23 cellular contexts compared by ENCODE assay signal in genomic region chr5:125564336-125564975, GRCh38.
"Had no signal": no experiment of that assay in that cellular context is flagged by ENCODE, and none has a peak within 500 bp of the region (broad histone marks: within the 10 kb centered on the region; RNA-seq: fewer than 3 reads in every experiment).

No MANE protein-coding gene starts in this region.

- H3K27ac ChIP-seq: coronary artery, foreskin keratinocyte, heart left ventricle, neural progenitor cell, ovary, right lobe of liver, suprapubic skin, thyroid gland, upper lobe of right lung had no signal

- H3K27me3 ChIP-seq: foreskin keratinocyte, heart left ventricle, neural progenitor cell, ovary, right lobe of liver, suprapubic skin, thyroid gland, upper lobe of right lung had no signal

- DNase-seq: effector CD4-positive, alpha-beta T cell; endodermal cell; erythroblast; foreskin keratinocyte; heart left ventricle; hippocampal formation; kidney glomerular epithelial cell; nucleus accumbens; ovary; right lobe of liver; stimulated activated CD4-positive, alpha-beta T cell treated with anti-CD3 and anti-CD28 coated beads, Interleukin-4, amount 100 ng/mL, for 1 hour; stimulated activated CD8-positive, alpha-beta memory T cell treated with anti-CD3 and anti-CD28 coated beads, Interleukin-4, amount 100 ng/mL, for 48 hours; stimulated activated naive CD8-positive, alpha-beta T cell treated with anti-CD3 and anti-CD28 coated beads, Interleukin-15, Interleukin-2, amounts not matched to agents 100 U/mL and 50 U/mL, for 24 hours; thyroid gland; upper lobe of right lung had no signal

- H3K9me3 ChIP-seq: ovary, right lobe of liver, suprapubic skin, thyroid gland, upper lobe of right lung had no signal

- ATAC-seq: foreskin keratinocyte; heart left ventricle; left lobe of liver; natural killer cell treated with Interleukin-12 subunit alpha and Interleukin-12 subunit beta and Interleukin-15 and Interleukin-18, amount 100 ng/mL, for 72 hours; right lobe of liver; stimulated activated effector memory CD8-positive, alpha-beta T cell treated with anti-CD3 and anti-CD28 coated beads, Interleukin-12 subunit alpha, Interleukin-12 subunit beta, amount 100 ng/mL, for 72 hours; stimulated activated naive CD8-positive, alpha-beta T cell treated with anti-CD3 and anti-CD28 coated beads, Interleukin-15, Interleukin-2, amounts not matched to agents 100 U/mL and 50 U/mL, for 24 hours; upper lobe of right lung had no signal

- H3K4me2 ChIP-seq: neural progenitor cell had no signal

- H3K4me1 ChIP-seq: heart left ventricle, neural progenitor cell, right lobe of liver, suprapubic skin, thyroid gland, upper lobe of right lung had no signal

- H2AFZ ChIP-seq: neural progenitor cell had no signal

- H3K9ac ChIP-seq: neural progenitor cell had no signal

- H3K36me3 ChIP-seq: heart left ventricle, neural progenitor cell, ovary, right lobe of liver, suprapubic skin, thyroid gland, upper lobe of right lung had no signal

- H3K4me3 ChIP-seq: coronary artery, heart left ventricle, neural progenitor cell, ovary, right lobe of liver, suprapubic skin, thyroid gland, upper lobe of right lung had no signal

- FAIRE-seq: endothelial cell of umbilical vein, islet of Langerhans had no signal
